Comparison of ENCODE assay signal across 8 cellular contexts in the genomic region with DNA sequence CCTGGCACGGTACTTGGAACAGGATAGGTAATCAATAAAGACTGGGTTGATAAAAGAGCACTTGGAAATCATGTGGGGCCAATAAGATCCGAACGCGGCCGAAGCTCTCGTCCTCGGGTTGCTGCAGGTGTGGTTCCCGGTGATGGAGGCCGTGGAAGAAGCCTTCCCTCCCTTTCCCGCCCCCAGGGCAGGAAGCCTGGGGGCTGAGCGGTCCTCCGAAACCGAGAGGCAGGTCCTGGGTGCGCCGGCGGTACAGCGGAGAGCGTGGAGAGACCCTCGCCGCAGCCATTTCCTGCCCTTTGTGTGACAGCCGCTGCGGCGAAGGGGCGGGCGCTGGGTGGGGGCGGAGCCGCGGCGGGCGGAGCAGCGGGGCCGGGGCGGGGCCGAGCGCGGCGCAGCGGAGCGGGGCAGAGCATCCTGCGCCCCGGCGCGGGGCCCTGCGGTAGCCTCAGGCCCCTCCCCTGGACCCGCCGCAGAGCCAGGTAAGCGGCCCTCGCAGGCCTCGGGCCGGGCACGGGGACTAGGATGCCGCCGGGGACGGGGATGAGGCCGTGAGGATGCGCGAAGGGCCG. TPM values are rescaled to one million over a fixed set of nuclear protein-coding genes. Genes with fewer than 3 reads are reported as not detected.
A peak's percentile ranks its signal among the peaks of the same experiment; 100 is the strongest.
DNase-seq lines count a peak whose midpoint lies in the region; ATAC-seq, FAIRE-seq and TF ChIP-seq lines count a peak whose summit lies in the region.

A gene (plus strand): TSS at position 410 of the 572 bp plus-strand sequence. CDS start 19,239 bp downstream, outside the sequence.

- H4K20me1 ChIP-seq in osteoblast (ENCODE audit: insufficient read depth, low read length): no peaks in the 10 kb centered on the region

- peak within 1 kb of the TSS; percentile 72 for H3K4me3 ChIP-seq in osteoblast (ENCODE audit: insufficient read depth, low read length)
- peak within 1 kb of the TSS; percentile 96 for H3K4me3 ChIP-seq in thymus (ENCODE audit: low read length)

- H2AFZ ChIP-seq in osteoblast (ENCODE audit: low read length): peak within 1 kb of the TSS; percentile 96

- peak within 1 kb of the TSS; percentile 81 for H3K4me2 ChIP-seq in osteoblast (ENCODE audit: insufficient read depth, low read length)

- no peak within 1 kb of the TSS for H3K27ac ChIP-seq in osteoblast (ENCODE audit: low read depth, low read length)
- H3K27ac ChIP-seq in thymus (ENCODE audit: low read depth): peak within 1 kb of the TSS; percentile 94

- ATAC-seq in GM21390 (IDR thresholded peaks at IDR 0.05; ENCODE audit: unreplicated experiment): peak; percentile 86

- H3K27me3 ChIP-seq in osteoblast (ENCODE audit: insufficient read depth, low read length): peaks cover 20% of the 10 kb centered on the region
- no peaks in the 10 kb centered on the region for H3K27me3 ChIP-seq in thymus (ENCODE audit: control insufficient read depth, insufficient read depth)

- DNase-seq in DMS79 (lab: John Stamatoyannopoulos, UW) (peak; percentile 22), HTR-8/SVneo (ENCODE audit: insufficient read length, low spot score) (peak; percentile 60), activated gamma-delta T cell (lab: John Stamatoyannopoulos, UW) (peak; percentile 83), globus pallidus (ENCODE audit: low spot score) (peak; percentile 66), osteoblast (ENCODE audit: insufficient read length, low spot score, missing footprints) (peak; percentile 95)

- no peak for TF ChIP-seq CTCF in osteoblast (IDR thresholded peaks at IDR 0.05; ENCODE audit: extremely low read depth, low read depth, low read length)

- FAIRE-seq in HTR-8/SVneo (lab: Jason Lieb, UNC): no peak

- H3K9me3 ChIP-seq in osteoblast (ENCODE audit: low read depth, low read length) (no peaks in the 10 kb centered on the region), thymus (ENCODE audit: control insufficient read depth) (no peaks in the 10 kb centered on the region)

- H3K79me2 ChIP-seq in osteoblast (ENCODE audit: insufficient read depth, low read length): no peaks in the 10 kb centered on the region

- H3K4me1 ChIP-seq in osteoblast (ENCODE audit: insufficient read depth, low read length) (no peaks in the 10 kb centered on the region), thymus (ENCODE audit: control insufficient read depth, insufficient read depth, low read length) (peaks cover 48% of the 10 kb centered on the region)

- peak; percentile 79 for TF ChIP-seq POLR2A in Raji (IDR thresholded peaks at IDR 0.05; ENCODE audit: insufficient read depth, low read depth, low read length)

- WGBS in thymus: under 1% methylated on average over 58 of the region's 58 CpGs

- H3K36me3 ChIP-seq in osteoblast (ENCODE audit: insufficient read depth, low read length) (no peaks in the 10 kb centered on the region), thymus (ENCODE audit: control insufficient read depth, insufficient read depth) (no peaks in the 10 kb centered on the region)

RNA-seq across cellular contexts. Expression of the gene that starts here (rescaled TPM):
- 4.7 and 6.5 TPM in 2 replicates for total RNA-seq in osteoblast
- polyA plus RNA-seq in thymus: 102 TPM

Comparison
In these comparisons a context has a peak if more than half of its experiments do, and no peak if none do; other contexts are left out.
1. DNase-seq: peak in every context shown above with its lines; median percentile 95 in osteoblast; 83 in activated gamma-delta T cell; 66 in globus pallidus; 60 in HTR-8/SVneo; 22 in DMS79.